ENCODE assay signal across 21 cellular contexts in genomic region chr13:37383856-37384255, GRCh38.
"Had no signal": no experiment of that assay in that cellular context is flagged by ENCODE, and none has a peak within 500 bp of the region (broad histone marks: within the 10 kb centered on the region; RNA-seq: fewer than 3 reads in every experiment).

No MANE protein-coding gene starts in this region.

- H3K27me3 ChIP-seq: ascending aorta, cardiac muscle cell, Peyer's patch, SJSA1 had no signal

- H3K36me3 ChIP-seq: ascending aorta, cardiac muscle cell, Peyer's patch, SJSA1 had no signal

- ATAC-seq: activated CD8-positive, alpha-beta memory T cell treated with anti-CD3 and anti-CD28 coated beads, Interleukin-2, amount 10 ng/mL, durations not matched to agents 7 days and 5 days; K562; T-helper 17 cell had no signal

- H3K9me3 ChIP-seq: ascending aorta, SJSA1 had no signal

- H3K27ac ChIP-seq: ascending aorta, cardiac muscle cell, Peyer's patch, SJSA1 had no signal

- H3K4me3 ChIP-seq: ascending aorta, cardiac muscle cell, K562, Peyer's patch, SJSA1 had no signal

- DNase-seq: activated CD4-positive, alpha-beta T cell treated with anti-CD3 and anti-CD28 coated beads, Interleukin-2, amount 50 U/mL, for 48 hours; activated CD4-positive, CD25-positive, alpha-beta regulatory T cell treated with anti-CD3 and anti-CD28 coated beads, Interleukin-2, amount 50 U/mL, for 72 hours; activated CD8-positive, alpha-beta memory T cell treated with anti-CD3 and anti-CD28 coated beads, Interleukin-2, amount 10 ng/mL, durations not matched to agents 7 days and 5 days; activated effector memory CD4-positive, alpha-beta T cell treated with Interleukin-2 at 50 U/mL for 16 hours; activated naive CD4-positive, alpha-beta T cell; activated T-cell treated with anti-CD3 and anti-CD28 coated beads, Interleukin-2, amount 50 U/mL, for 24 hours; amniotic stem cell; Karpas-422; MM.1S; NCI-H1105 treated with DMSO at 0.1 percent for 48 hours; NCI-H2107; NCI-H2227 treated with DMSO at 0.1 percent for 48 hours; NCI-H526; Peyer's patch; SHP77; T-helper 17 cell; T-helper 9 cell had no signal

- H3K4me1 ChIP-seq: Peyer's patch, SJSA1 had no signal
